Comparison of ENCODE assay signal across 15 cellular contexts in genomic region chr2:202429164-202429980, GRCh38. TPM values are rescaled to one million over a fixed set of nuclear protein-coding genes. Genes with fewer than 3 reads are reported as not detected.
A peak's percentile ranks its signal among the peaks of the same experiment; 100 is the strongest.
DNase-seq lines count a peak whose midpoint lies in the region; ATAC-seq and TF ChIP-seq lines count a peak whose summit lies in the region.
"Had no signal": no experiment of that assay in that cellular context is flagged by ENCODE, and none has a peak within 500 bp of the region (broad histone marks: within the 10 kb centered on the region; RNA-seq: fewer than 3 reads in every experiment).

No MANE protein-coding gene starts in this region.

- H3K4me1 ChIP-seq in adrenal gland (replicated peaks in 1 of 2), result peaks cover 16 to 46% of the 10 kb centered on the region in 2 donors
- H3K4me1 ChIP-seq in heart left ventricle, result peaks cover 0 to 53% (median 19%) of the 10 kb centered on the region in 12 donors
- H3K4me1 ChIP-seq: BE2C had no signal

- H3K27ac Mint-ChIP-seq in progenitor cell of endocrine pancreas, result peak overlapping the region; percentile 4
- no peak overlapping the region for H3K27ac Mint-ChIP-seq in CD4-positive, alpha-beta T cell
- H3K27ac Mint-ChIP-seq: effector memory CD8-positive, alpha-beta T cell had no signal

- H3K36me3 ChIP-seq in adrenal gland (replicated peaks in 1 of 2), result no peaks in the 10 kb centered on the region
- no peaks in the 10 kb centered on the region for H3K36me3 ChIP-seq in heart left ventricle
- H3K36me3 ChIP-seq: BE2C had no signal

- WGBS in adrenal gland, 4 donors, result 64 to 68% (median 66%) methylated on average over 6 of the region's 6 CpGs
- 45 to 55% (median 48%) methylated on average over 6 of the region's 6 CpGs for WGBS in heart left ventricle, 4 donors

- H3K27me3 Mint-ChIP-seq in progenitor cell of endocrine pancreas, result no peaks in the 10 kb centered on the region
- H3K27me3 Mint-ChIP-seq in CD4-positive, alpha-beta T cell, result no peaks in the 10 kb centered on the region
- H3K27me3 Mint-ChIP-seq: effector memory CD8-positive, alpha-beta T cell had no signal

- TF ChIP-seq CTCF in AG10803 (conservative IDR thresholded peaks at IDR 0.05; ENCODE audit: low read length) (no peak), adrenal gland (IDR thresholded peaks at IDR 0.05) (no peak), heart left ventricle (IDR thresholded peaks at IDR 0.05) (no peak), progenitor cell of endocrine pancreas (IDR thresholded peaks at IDR 0.05; ENCODE audit: unreplicated experiment) (no peak), GM20000 (IDR thresholded peaks at IDR 0.05; ENCODE audit: extremely low read depth, missing control alignments) (no peak)
- no peak for TF ChIP-seq CTCF in CD4-positive, alpha-beta T cell (IDR thresholded peaks at IDR 0.05)

- DNase-seq in AG10803 (ENCODE audit: low read depth) (peak; percentile 73), adrenal gland (no peak), heart left ventricle (no peak), progenitor cell of endocrine pancreas (ENCODE audit: low spot score, unreplicated experiment) (no peak), NCI-H1436 treated with DMSO at 0.1 percent for 48 hours (lab: John Stamatoyannopoulos, UW) (no peak), GM20000 (ENCODE audit: low spot score) (no peak)
- DNase-seq in CD4-positive, alpha-beta T cell, result no peak
- DNase-seq in activated effector memory CD4-positive, alpha-beta T cell treated with Interleukin-2 at 50 U/mL for 16 hours, result no peak
- DNase-seq: activated CD4-positive, alpha-beta T cell treated with anti-CD3 and anti-CD28 coated beads, Interleukin-2, amount 50 U/mL, for 1 hour; activated naive CD4-positive, alpha-beta T cell treated with Interleukin-2 at 50 U/mL for 16 hours; BE2C; effector memory CD8-positive, alpha-beta T cell; NCI-H526 treated with DMSO at 0.1 percent for 48 hours had no signal

- peak overlapping the region in 4 of 5 donors; percentile 42 to 87 (median 59) for H3K27ac ChIP-seq in adrenal gland
- H3K27ac ChIP-seq in heart left ventricle, result peak overlapping the region in 11 of 12 donors; percentile 22 to 64 (median 39)
- no peak overlapping the region for H3K27ac ChIP-seq in CD4-positive, alpha-beta T cell (ENCODE audit: low read depth, low read length)
- H3K27ac ChIP-seq: SK-N-MC had no signal

- TF ChIP-seq POLR2A in adrenal gland (IDR thresholded peaks at IDR 0.05) (no peak), heart left ventricle (IDR thresholded peaks at IDR 0.05) (no peak)

- peaks cover 3% of the 10 kb centered on the region for H3K36me3 Mint-ChIP-seq in progenitor cell of endocrine pancreas (ENCODE audit: insufficient read depth)
- H3K36me3 Mint-ChIP-seq in CD4-positive, alpha-beta T cell (ENCODE audit: low read depth), result peaks cover 34% of the 10 kb centered on the region

- no peak overlapping the region for H3K4me3 Mint-ChIP-seq in progenitor cell of endocrine pancreas (ENCODE audit: low read depth)
- H3K4me3 Mint-ChIP-seq in CD4-positive, alpha-beta T cell, result no peak overlapping the region
- H3K4me3 Mint-ChIP-seq: effector memory CD8-positive, alpha-beta T cell; neural crest cell had no signal

- H3K27me3 ChIP-seq in adrenal gland (no peaks in the 10 kb centered on the region), heart left ventricle (no peaks in the 10 kb centered on the region)
- no peaks in the 10 kb centered on the region for H3K27me3 ChIP-seq in CD4-positive, alpha-beta T cell (ENCODE audit: control insufficient read depth, insufficient read depth, low read length)
- H3K27me3 ChIP-seq: BE2C had no signal

- H3K4me3 ChIP-seq in AG10803 (ENCODE audit: low read length) (no peak overlapping the region), adrenal gland (no peak overlapping the region), heart left ventricle (no peak overlapping the region)
- H3K4me3 ChIP-seq: SK-N-MC had no signal

- intact Hi-C loops in adrenal gland (cut with DNase I), result no loop called here
- intact Hi-C loops in heart left ventricle (cut with DNase I), result loop anchor here in 2 of 10 donors (5.0 kb wide), 1 partner anchor 52 kb away; the partner anchor contains the start of gene BMPR2 (in 2 of the 2)
- intact Hi-C loops in CD4-positive, alpha-beta T cell (cut with DNase I, micrococcal nuclease), result no loop called here

- CTCF ChIA-PET in CD4-positive, alpha-beta T cell (lab: Charles Lee), result no interaction called here

- no peaks in the 10 kb centered on the region for H3K9me3 Mint-ChIP-seq in progenitor cell of endocrine pancreas (ENCODE audit: low read depth)
- H3K9me3 Mint-ChIP-seq in CD4-positive, alpha-beta T cell, result peaks cover 10% of the 10 kb centered on the region
- H3K9me3 Mint-ChIP-seq: effector memory CD8-positive, alpha-beta T cell; neural crest cell had no signal

- POLR2A ChIA-PET in CD4-positive, alpha-beta T cell (lab: Charles Lee), result no interaction called here

- peak; percentile 38 to 81 (median 63) for ATAC-seq in heart left ventricle
- no peak for ATAC-seq in CD4-positive, alpha-beta T cell (ENCODE audit: poor library complexity)
- ATAC-seq: effector memory CD8-positive, alpha-beta T cell had no signal

- peaks cover 11% of the 10 kb centered on the region for H3K4me1 Mint-ChIP-seq in progenitor cell of endocrine pancreas (ENCODE audit: low read depth)
- H3K4me1 Mint-ChIP-seq in CD4-positive, alpha-beta T cell (ENCODE audit: low read depth), result peaks cover 5% of the 10 kb centered on the region
- H3K4me1 Mint-ChIP-seq: neural crest cell had no signal

- H3K9me3 ChIP-seq in adrenal gland (replicated peaks in 1 of 3) (no peaks in the 10 kb centered on the region), heart left ventricle (peaks cover 0 to 2% (median 0%) of the 10 kb centered on the region in 12 donors)
- no peaks in the 10 kb centered on the region for H3K9me3 ChIP-seq in CD4-positive, alpha-beta T cell (ENCODE audit: control insufficient read depth, low read length)
- H3K9me3 ChIP-seq: BE2C had no signal

RNA-seq across cellular contexts. Expression of gene BMPR2, which starts 53.2 kb away (rescaled TPM):
- 100 to 1,000 TPM in 3 of 8 donors, 10 to 100 TPM in 5; 75.3 to 123 (median 96.6) TPM for total RNA-seq in adrenal gland
- 10 to 100 TPM in 2 of 3 donors, 1 to 10 TPM in 1; 7.7 to 50.6 (median 10.1) TPM for polyA plus RNA-seq in adrenal gland
- total RNA-seq in heart left ventricle, result 10 to 100 TPM; 44.4 to 81.9 (median 66.1) TPM
- 10 to 100 TPM in 1 of 2 donors, 1 to 10 TPM in 1; 9.0 to 17.3 TPM for polyA plus RNA-seq in heart left ventricle
- total RNA-seq in progenitor cell of endocrine pancreas, result 36.7 and 39.3 TPM in 2 replicates
- total RNA-seq in CD4-positive, alpha-beta T cell, result 10 to 100 TPM; 12.7 to 12.8 TPM
